In the genomic region with DNA sequence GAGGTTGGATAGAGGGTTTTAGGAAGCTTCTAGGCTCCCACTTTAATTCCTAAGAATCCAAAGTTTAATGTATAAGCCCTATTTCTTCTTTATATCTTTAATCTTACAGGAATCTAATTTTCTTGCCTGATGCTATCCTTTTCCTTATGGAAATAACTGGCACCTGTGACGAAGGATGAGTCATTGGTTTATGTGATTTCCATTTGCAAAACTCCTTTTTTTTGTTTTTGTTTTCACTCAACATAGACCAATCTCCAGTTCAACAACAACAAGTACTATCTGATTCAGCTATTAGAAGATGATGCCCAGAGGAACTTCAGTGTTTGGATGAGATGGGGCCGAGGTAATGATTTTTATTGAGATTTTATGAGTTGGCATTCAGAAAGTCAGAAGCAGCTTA, we compare ENCODE assay signal across 18 cellular contexts. TPM values are rescaled to one million over a fixed set of nuclear protein-coding genes. Genes with fewer than 3 reads are reported as not detected.
DNase-seq lines count a peak whose midpoint lies in the region; ATAC-seq, FAIRE-seq and TF ChIP-seq lines count a peak whose summit lies in the region.
"Had no signal": no experiment of that assay in that cellular context is flagged by ENCODE, and none has a peak within 500 bp of the region (broad histone marks: within the 10 kb centered on the region; RNA-seq: fewer than 3 reads in every experiment).

No MANE protein-coding gene starts in this region.

- H3K36me3 ChIP-seq in IMR-90 (ENCODE audit: control insufficient read depth, insufficient read depth, low read length) (peaks cover 36% of the 10 kb centered on the region), endothelial cell of umbilical vein (ENCODE audit: control insufficient read depth in 2 of 2, extremely low read depth in 1 of 2, insufficient read depth in 2 of 2, low read length in 2 of 2) (peaks cover 6 to 11% of the 10 kb centered on the region in 2 experiments)

- no peak overlapping the region for H2AK9ac ChIP-seq in IMR-90 (replicated peaks; ENCODE audit: low read depth, low read length, poor library complexity)

- in situ Hi-C loops in IMR-90 (cut with MboI; ENCODE audit: low sequenced_read_pairs): loop anchor here (25.0 kb wide), 1 partner anchor 1062 kb away; no protein-coding TSS in a partner anchor

- peaks cover 6% of the 10 kb centered on the region for H3K4me1 Mint-ChIP-seq in stimulated activated naive CD8-positive, alpha-beta T cell treated with anti-CD3 and anti-CD28 coated beads, Interleukin-15, Interleukin-2, amounts not matched to agents 100 ng/mL and 50 ng/mL, for 24 hours (ENCODE audit: low read depth)

- no TSS peak for BruUV-seq in IMR-90 (replicated peaks; lab: Mats Ljungman, UMichigan)
- no TSS peak for BruUV-seq in endothelial cell of umbilical vein (replicated peaks; lab: Mats Ljungman, UMichigan)

- DNase-seq in stimulated activated naive CD8-positive, alpha-beta T cell treated with anti-CD3 and anti-CD28 coated beads, Interleukin-15, Interleukin-2, amounts not matched to agents 100 U/mL and 50 U/mL, for 24 hours: no peak
- DNase-seq in IMR-90: peak; percentile 20
- peak; percentile 38 for DNase-seq in endothelial cell of umbilical vein (ENCODE audit: low read depth, low spot score)
- no peak for DNase-seq in NCI-H510A treated with DMSO at 0.1 percent for 48 hours (lab: John Stamatoyannopoulos, UW)
- no peak for DNase-seq in GOT3 (lab: John Stamatoyannopoulos, UW)
- DNase-seq in RCC 7860 (ENCODE audit: low spot score): no peak
- DNase-seq: COR-L47, DMS 273 treated with DMSO at 0.1 percent for 48 hours, DND-41, KG1, NCI-H1417 treated with DMSO at 0.1 percent for 48 hours, NCI-H187 treated with DMSO at 0.1 percent for 48 hours, NCI-H226, NCI-H524 treated with DMSO at 0.1 percent for 48 hours, PC-9 had no signal

- no peak overlapping the region for H4K91ac ChIP-seq in IMR-90 (ENCODE audit: insufficient read depth, low read depth, low read length)

- ATAC-seq in stimulated activated naive CD8-positive, alpha-beta T cell treated with anti-CD3 and anti-CD28 coated beads, Interleukin-15, Interleukin-2, amounts not matched to agents 100 U/mL and 50 U/mL, for 24 hours: no peak
- no peak for ATAC-seq in IMR-90 (ENCODE audit: low read depth)

- no peak overlapping the region for H2BK120ac ChIP-seq in IMR-90 (ENCODE audit: low read depth, low read length)

- no peak overlapping the region for H3K4me3 Mint-ChIP-seq in stimulated activated naive CD8-positive, alpha-beta T cell treated with anti-CD3 and anti-CD28 coated beads, Interleukin-15, Interleukin-2, amounts not matched to agents 100 ng/mL and 50 ng/mL, for 24 hours

- peaks cover 0 to under 1% of the 10 kb centered on the region in 2 experiments; a peak in 2 of 4 replicates for H3K79me1 ChIP-seq in IMR-90 (ENCODE audit: low read depth in 1 of 2, low read length in 2 of 2)

- no peaks in the 10 kb centered on the region for H3K9me3 Mint-ChIP-seq in stimulated activated naive CD8-positive, alpha-beta T cell treated with anti-CD3 and anti-CD28 coated beads, Interleukin-15, Interleukin-2, amounts not matched to agents 100 ng/mL and 50 ng/mL, for 24 hours

- no peak overlapping the region for H3K4ac ChIP-seq in IMR-90 (ENCODE audit: low read depth, low read length)

- no peaks in the 10 kb centered on the region for H3K79me2 ChIP-seq in endothelial cell of umbilical vein (ENCODE audit: control insufficient read depth, insufficient read depth, low read length)

- no peak overlapping the region for H3K27ac ChIP-seq in IMR-90 (ENCODE audit: insufficient read depth, low read length)
- H3K27ac ChIP-seq in endothelial cell of umbilical vein (ENCODE audit: insufficient read depth, low read depth, low read length): no peak overlapping the region
- H3K27ac ChIP-seq: PC-9 had no signal

- TF ChIP-seq POLR2A in IMR-90 (IDR thresholded peaks at IDR 0.05; ENCODE audit: low read depth, low read length) (no peak), endothelial cell of umbilical vein (IDR thresholded peaks at IDR 0.05; ENCODE audit: low read depth, low read length) (no peak)

- no peak overlapping the region for H2AK5ac ChIP-seq in IMR-90 (ENCODE audit: low read depth, low read length)

- no peak overlapping the region for H4K8ac ChIP-seq in IMR-90 (ENCODE audit: low read depth in 2 of 2, low read length in 2 of 2)

- POLR2A ChIA-PET in IMR-90 (lab: Charles Lee; ENCODE audit: unreplicated experiment): no interaction called here
- POLR2A ChIA-PET in endothelial cell of umbilical vein (lab: Charles Lee): no interaction called here

- no peaks in the 10 kb centered on the region for H3K27me3 ChIP-seq in IMR-90 (ENCODE audit: control insufficient read depth, insufficient read depth, low read length)
- no peaks in the 10 kb centered on the region for H3K27me3 ChIP-seq in endothelial cell of umbilical vein (ENCODE audit: control insufficient read depth in 2 of 2, insufficient read depth in 2 of 2, low read length in 2 of 2)

- CTCF ChIA-PET in IMR-90 (lab: Yijun Ruan, JAX): interaction anchor here (1.0 to 2.0 kb wide), 3 partner anchors 22 to 65 kb away, joined by 3 to 7 read pairs (median 4); no protein-coding TSS in a partner anchor
- CTCF ChIA-PET in endothelial cell of umbilical vein (lab: Charles Lee): interaction anchor here (1.0 to 5.5 kb wide), 6 partner anchors 9 to 65 kb away, joined by 3 to 39 read pairs (median 5); a partner anchor contains a TSS

- H3K9ac ChIP-seq in IMR-90 (ENCODE audit: low read depth, low read length) (no peak overlapping the region), endothelial cell of umbilical vein (replicated peaks; ENCODE audit: extremely low read depth, insufficient read depth, low read length) (no peak overlapping the region)

- TF ChIP-seq RAD21 in IMR-90 (IDR thresholded peaks at IDR 0.05; ENCODE audit: low read length): no peak

- no peak overlapping the region for H2BK5ac ChIP-seq in IMR-90 (ENCODE audit: low read depth, low read length, poor library complexity, severe bottlenecking)

- no peak overlapping the region for H4K5ac ChIP-seq in IMR-90 (ENCODE audit: low read depth, low read length)

- H3K18ac ChIP-seq in IMR-90 (ENCODE audit: low read depth, low read length): no peak overlapping the region

- FAIRE-seq in endothelial cell of umbilical vein (lab: Jason Lieb, UNC): peak; percentile 77
- FAIRE-seq in RCC 7860 (lab: Jason Lieb, UNC): no peak
- FAIRE-seq: G401.6 had no signal

- H2AFZ ChIP-seq in IMR-90 (replicated peaks; ENCODE audit: low read length, poor library complexity): no peak overlapping the region
- no peak overlapping the region for H2AFZ ChIP-seq in endothelial cell of umbilical vein (ENCODE audit: low read depth, low read length)
- H2AFZ ChIP-seq: PC-9 had no signal

- H3K14ac ChIP-seq in IMR-90 (replicated peaks; ENCODE audit: low read depth, low read length): no peak overlapping the region

- H3K36me3 Mint-ChIP-seq in stimulated activated naive CD8-positive, alpha-beta T cell treated with anti-CD3 and anti-CD28 coated beads, Interleukin-15, Interleukin-2, amounts not matched to agents 100 ng/mL and 50 ng/mL, for 24 hours (ENCODE audit: low read depth): peaks cover 66% of the 10 kb centered on the region

- peak overlapping the region; percentile 6 for H3K27ac Mint-ChIP-seq in stimulated activated naive CD8-positive, alpha-beta T cell treated with anti-CD3 and anti-CD28 coated beads, Interleukin-15, Interleukin-2, amounts not matched to agents 100 ng/mL and 50 ng/mL, for 24 hours

- H3K27me3 Mint-ChIP-seq in stimulated activated naive CD8-positive, alpha-beta T cell treated with anti-CD3 and anti-CD28 coated beads, Interleukin-15, Interleukin-2, amounts not matched to agents 100 ng/mL and 50 ng/mL, for 24 hours: no peaks in the 10 kb centered on the region

- H2BK20ac ChIP-seq in IMR-90 (ENCODE audit: low read depth, low read length): no peak overlapping the region

- H4K20me1 ChIP-seq in IMR-90 (ENCODE audit: insufficient read depth, low read length): no peaks in the 10 kb centered on the region
- H4K20me1 ChIP-seq in endothelial cell of umbilical vein (replicated peaks; ENCODE audit: control insufficient read depth, extremely low read depth, insufficient read depth, low read length): no peaks in the 10 kb centered on the region

- H3K4me3 ChIP-seq in IMR-90 (ENCODE audit: insufficient read depth, low read depth, low read length) (no peak overlapping the region), endothelial cell of umbilical vein (replicated peaks in 1 of 3; ENCODE audit: insufficient read depth in 1 of 3, low read depth in 1 of 3, low read length in 3 of 3) (no peak overlapping the region)
- H3K4me3 ChIP-seq: HAP-1, PC-9 had no signal

- H3K9me3 ChIP-seq in IMR-90 (ENCODE audit: control insufficient read depth, insufficient read depth, low read length) (no peaks in the 10 kb centered on the region), endothelial cell of umbilical vein (replicated peaks; ENCODE audit: control insufficient read depth, insufficient read depth, low read length) (no peaks in the 10 kb centered on the region)
- H3K9me3 ChIP-seq: HAP-1 had no signal

- dilution Hi-C loops in IMR-90 (cut with HindIII; ENCODE audit: low sequenced_read_pairs, unreplicated experiment): no loop called here
- dilution Hi-C loops in endothelial cell of umbilical vein (cut with MboI; ENCODE audit: extremely low pct_ligation_motif_present, low sequenced_read_pairs): loop anchor here (10.0 kb wide), 2 partner anchors 125 to 195 kb away; no protein-coding TSS in a partner anchor

- H3K9me1 ChIP-seq in IMR-90 (ENCODE audit: insufficient read depth, low read length) (no peaks in the 10 kb centered on the region), endothelial cell of umbilical vein (replicated peaks; ENCODE audit: control insufficient read depth, extremely low read depth, insufficient read depth, low read length) (no peaks in the 10 kb centered on the region)

- no peak overlapping the region for H3K23ac ChIP-seq in IMR-90 (ENCODE audit: low read depth, low read length)

- intact Hi-C loops in IMR-90 (cut with micrococcal nuclease): loop anchor here (2.0 kb wide), 1 partner anchor 23 kb away; no protein-coding TSS in a partner anchor
- intact Hi-C loops in endothelial cell of umbilical vein (cut with micrococcal nuclease): no loop called here

- H3K4me2 ChIP-seq in IMR-90 (ENCODE audit: low read depth, low read length) (no peak overlapping the region), endothelial cell of umbilical vein (ENCODE audit: insufficient read depth, low read length) (no peak overlapping the region)
- H3K4me2 ChIP-seq: PC-9 had no signal

- H3K4me1 ChIP-seq in IMR-90 (ENCODE audit: control insufficient read depth, insufficient read depth, low read length) (no peaks in the 10 kb centered on the region), endothelial cell of umbilical vein (ENCODE audit: control insufficient read depth, extremely low read depth, insufficient read depth, low read length) (peaks cover 12% of the 10 kb centered on the region)

- WGBS in IMR-90 (ENCODE audit: extremely low coverage in 2 of 2, insufficient read length in 1 of 2), 2 experiments: no CpG with 5 or more reads among the region's 2 CpGs

- TF ChIP-seq CTCF in IMR-90 (conservative IDR thresholded peaks at IDR 0.05; ENCODE audit: low read depth, low read length) (no peak), endothelial cell of umbilical vein (IDR thresholded peaks at IDR 0.05; ENCODE audit: extremely low read depth in 1 of 2, insufficient read depth in 1 of 2, low read depth in 1 of 2, low read length in 2 of 2) (no peak)

- no peak overlapping the region for H2BK15ac ChIP-seq in IMR-90 (ENCODE audit: low read depth, low read length)

- no peak overlapping the region for H3K56ac ChIP-seq in IMR-90 (ENCODE audit: extremely low read depth, insufficient read depth, low read length)

RNA-seq across cellular contexts. Expression of a gene that starts 6.8 kb away (rescaled TPM):
- 11.7 TPM in 2 replicates for total RNA-seq in IMR-90 (2012; rRNA removed)
- polyA plus RNA-seq in IMR-90 (2012; rRNA removed): 18.3 and 19.1 TPM in 2 replicates
- polyA plus RNA-seq in IMR-90 (2012; cell fraction: cytosol; rRNA removed): 4.3 and 6.2 TPM in 2 replicates
- polyA plus RNA-seq in IMR-90 (2012; cell fraction: nucleus; rRNA removed; ENCODE audit: low replicate concordance): 3.7 and 31.9 TPM in 2 replicates
- total RNA-seq in endothelial cell of umbilical vein: 30.6 and 30.8 TPM in 2 replicates
- polyA plus RNA-seq in endothelial cell of umbilical vein: 12.9 and 15.7 TPM in 2 replicates
- polyA plus RNA-seq in endothelial cell of umbilical vein (2011; cell fraction: cytosol; rRNA removed): 22.6 and 23.7 TPM in 2 replicates
- 59.9 and 83.6 TPM in 2 replicates for polyA plus RNA-seq in endothelial cell of umbilical vein (2011; cell fraction: nucleus; rRNA removed)
- polyA plus RNA-seq in endothelial cell of umbilical vein (2012): 16.9 and 28.1 TPM in 2 replicates
- 7.4 and 7.9 TPM in 2 replicates for polyA minus RNA-seq in endothelial cell of umbilical vein
- 20.6 TPM for polyA minus RNA-seq in endothelial cell of umbilical vein (2011; cell fraction: cytosol; rRNA and poly(A)+ RNA removed)
- 13.2 and 18.8 TPM in 2 replicates for polyA minus RNA-seq in endothelial cell of umbilical vein (2011; cell fraction: nucleus; rRNA and poly(A)+ RNA removed)

RNA-seq across cellular contexts. Expression of a gene that starts 17.2 kb away (rescaled TPM):
- total RNA-seq in IMR-90 (2012; rRNA removed) (34.6 and 35.0 TPM in 2 replicates), endothelial cell of umbilical vein (35.5 and 38.9 TPM in 2 replicates)
- polyA plus RNA-seq in IMR-90 (2012; rRNA removed) (23.0 and 27.5 TPM in 2 replicates), endothelial cell of umbilical vein (31.0 and 32.7 TPM in 2 replicates)
- 7.8 and 14.0 TPM in 2 replicates for polyA plus RNA-seq in IMR-90 (2012; cell fraction: cytosol; rRNA removed)
- polyA plus RNA-seq in IMR-90 (2012; cell fraction: nucleus; rRNA removed; ENCODE audit: low replicate concordance): 6.0 and 31.6 TPM in 2 replicates
- 33.5 and 36.7 TPM in 2 replicates for polyA plus RNA-seq in endothelial cell of umbilical vein (2011; cell fraction: cytosol; rRNA removed)
- 20.3 and 25.5 TPM in 2 replicates for polyA plus RNA-seq in endothelial cell of umbilical vein (2011; cell fraction: nucleus; rRNA removed)
- polyA plus RNA-seq in endothelial cell of umbilical vein (2012): 25.3 and 34.4 TPM in 2 replicates
- polyA minus RNA-seq in endothelial cell of umbilical vein: 40.3 and 44.2 TPM in 2 replicates
- 25.2 TPM for polyA minus RNA-seq in endothelial cell of umbilical vein (2011; cell fraction: cytosol; rRNA and poly(A)+ RNA removed)
- 24.3 and 29.2 TPM in 2 replicates for polyA minus RNA-seq in endothelial cell of umbilical vein (2011; cell fraction: nucleus; rRNA and poly(A)+ RNA removed)

RNA-seq across cellular contexts. Expression of a gene that starts 44.5 kb away (rescaled TPM):
- 28.6 and 29.4 TPM in 2 replicates for total RNA-seq in IMR-90 (2012; rRNA removed)
- polyA plus RNA-seq in IMR-90 (2012; rRNA removed): 9.8 and 11.4 TPM in 2 replicates
- 6.0 and 10.4 TPM in 2 replicates for polyA plus RNA-seq in IMR-90 (2012; cell fraction: cytosol; rRNA removed)
- 4.5 and 9.7 TPM in 2 replicates for polyA plus RNA-seq in IMR-90 (2012; cell fraction: nucleus; rRNA removed; ENCODE audit: low replicate concordance)
- 21.3 and 22.9 TPM in 2 replicates for total RNA-seq in endothelial cell of umbilical vein
- polyA plus RNA-seq in endothelial cell of umbilical vein: 8.8 and 10.9 TPM in 2 replicates
- 10.2 and 10.6 TPM in 2 replicates for polyA plus RNA-seq in endothelial cell of umbilical vein (2011; cell fraction: cytosol; rRNA removed)
- 10.9 and 13.0 TPM in 2 replicates for polyA plus RNA-seq in endothelial cell of umbilical vein (2011; cell fraction: nucleus; rRNA removed)
- polyA plus RNA-seq in endothelial cell of umbilical vein (2012): 18.6 and 20.2 TPM in 2 replicates
- polyA minus RNA-seq in endothelial cell of umbilical vein: 22.8 and 33.7 TPM in 2 replicates
- 5.4 TPM for polyA minus RNA-seq in endothelial cell of umbilical vein (2011; cell fraction: cytosol; rRNA and poly(A)+ RNA removed)
- 15.3 and 18.3 TPM in 2 replicates for polyA minus RNA-seq in endothelial cell of umbilical vein (2011; cell fraction: nucleus; rRNA and poly(A)+ RNA removed)

Comparison
In these comparisons a context has a peak if more than half of its experiments do, and no peak if none do; other contexts are left out.
1. DNase-seq: peak in IMR-90 (single experiment) and endothelial cell of umbilical vein (single experiment); none in stimulated activated naive CD8-positive, alpha-beta T cell treated with anti-CD3 and anti-CD28 coated beads, Interleukin-15, Interleukin-2, amounts not matched to agents 100 U/mL and 50 U/mL, for 24 hours (single experiment), NCI-H510A treated with DMSO at 0.1 percent for 48 hours (single experiment), GOT3 (single experiment) and RCC 7860 (single experiment).